Comparison of ENCODE assay signal across 11 cellular contexts in genomic region chr2:62412347-62412742, GRCh38.
DNase-seq lines count a peak whose midpoint lies in the region; ATAC-seq, FAIRE-seq and TF ChIP-seq lines count a peak whose summit lies in the region.
"Had no signal": no experiment of that assay in that cellular context is flagged by ENCODE, and none has a peak within 500 bp of the region (broad histone marks: within the 10 kb centered on the region; RNA-seq: fewer than 3 reads in every experiment).

No MANE protein-coding gene starts in this region.

- no peaks in the 10 kb centered on the region for H3K9me3 Mint-ChIP-seq in MCF 10A (ENCODE audit: unreplicated experiment)
- H3K9me3 Mint-ChIP-seq: activated CD4-positive, alpha-beta memory T cell treated with anti-CD3 and anti-CD28 coated beads, Interleukin-2, amount 10 ng/mL, durations not matched to agents 7 days and 5 days had no signal

- H3K36me3 ChIP-seq in right atrium auricular region, result no peaks in the 10 kb centered on the region
- no peaks in the 10 kb centered on the region for H3K36me3 ChIP-seq in HepG2 (replicated peaks in 1 of 2; ENCODE audit: control insufficient read depth in 1 of 2, insufficient read depth in 2 of 2, low read length in 2 of 2)
- no peaks in the 10 kb centered on the region for H3K36me3 ChIP-seq in lower lobe of right lung
- H3K36me3 ChIP-seq: upper lobe of right lung had no signal

- POLR2A ChIA-PET in MCF 10A (lab: Yijun Ruan, JAX), result interaction anchor here (1.2 to 2.0 kb wide), 4 partner anchors 119 to 500 kb away, joined by 4 to 6 read pairs (median 6); no protein-coding TSS in a partner anchor
- POLR2A ChIA-PET in HepG2 (lab: Yijun Ruan, JAX), result interaction anchor here (1.6 kb wide), 1 partner anchor 118 kb away, joined by 3 read pairs; no protein-coding TSS in a partner anchor

- no peaks in the 10 kb centered on the region for H3K27me3 Mint-ChIP-seq in MCF 10A (ENCODE audit: insufficient read depth, unreplicated experiment)
- H3K27me3 Mint-ChIP-seq: activated CD4-positive, alpha-beta memory T cell treated with anti-CD3 and anti-CD28 coated beads, Interleukin-2, amount 10 ng/mL, durations not matched to agents 7 days and 5 days had no signal

- no peaks in the 10 kb centered on the region for H4K20me1 ChIP-seq in HepG2 (ENCODE audit: insufficient read depth, low read length)

- H3K9me3 ChIP-seq in right atrium auricular region (no peaks in the 10 kb centered on the region), HepG2 (ENCODE audit: low read length) (no peaks in the 10 kb centered on the region), lower lobe of right lung (no peaks in the 10 kb centered on the region)
- H3K9me3 ChIP-seq: upper lobe of right lung had no signal

- TF ChIP-seq POLR2A in HepG2 (IDR thresholded peaks at IDR 0.05; ENCODE audit: insufficient read depth in 1 of 2, low read depth in 2 of 2, low read length in 2 of 2), result no peak

- peaks cover 0 to 35% of the 10 kb centered on the region in 2 donors for H3K4me1 ChIP-seq in right atrium auricular region
- H3K4me1 ChIP-seq in HepG2 (ENCODE audit: insufficient read depth, low read length), result peaks cover 70% of the 10 kb centered on the region
- H3K4me1 ChIP-seq in lower lobe of right lung, result peaks cover 18% of the 10 kb centered on the region

- H3K4me2 ChIP-seq in HepG2 (ENCODE audit: low read depth, low read length), result peak overlapping the region; percentile 45

- no peak for ATAC-seq in Right ventricle myocardium inferior
- ATAC-seq in HepG2, result no peak
- ATAC-seq in lower lobe of right lung, result no peak
- ATAC-seq in GM19455 (IDR thresholded peaks at IDR 0.05; ENCODE audit: unreplicated experiment), result no peak
- ATAC-seq in HG02571 (IDR thresholded peaks at IDR 0.05; ENCODE audit: unreplicated experiment), result no peak
- no peak for ATAC-seq in GM18870 (IDR thresholded peaks at IDR 0.05; ENCODE audit: unreplicated experiment)

- BruUV-seq in MCF 10A (replicated peaks; lab: Mats Ljungman, UMichigan), result no TSS peak
- no TSS peak for BruUV-seq in HepG2 (replicated peaks; lab: Mats Ljungman, UMichigan)

- H3K27me3 ChIP-seq in right atrium auricular region (no peaks in the 10 kb centered on the region), HepG2 (ENCODE audit: control insufficient read depth in 1 of 2, insufficient read depth in 2 of 2, low read length in 2 of 2) (no peaks in the 10 kb centered on the region; a peak in 1 of 5 replicates), lower lobe of right lung (ENCODE audit: low read depth) (no peaks in the 10 kb centered on the region)
- H3K27me3 ChIP-seq: upper lobe of right lung had no signal

- H3K79me2 ChIP-seq in HepG2 (ENCODE audit: insufficient read depth, low read length), result no peaks in the 10 kb centered on the region

- no peak overlapping the region for H3K9ac ChIP-seq in HepG2 (ENCODE audit: insufficient read depth, low read depth, low read length)

- intact Hi-C loops in Right ventricle myocardium inferior (cut with DNase I) (loop anchor here (1.0 to 5.0 kb wide), 3 partner anchors 195 to 419 kb away; partner anchors contain the start of gene B3GNT2), MCF 10A (cut with micrococcal nuclease) (loop anchor here (1.0 to 10.0 kb wide), 3 partner anchors 118 to 494 kb away; no protein-coding TSS in a partner anchor), HepG2 (cut with micrococcal nuclease; ENCODE audit: unreplicated experiment) (loop anchor here (1.0 to 5.0 kb wide), 4 partner anchors 120 to 494 kb away; partner anchors contain the start of gene B3GNT2), lower lobe of right lung (cut with DNase I) (loop anchor here (5.0 kb wide), 1 partner anchor 490 kb away; no protein-coding TSS in a partner anchor)

- FAIRE-seq in HepG2 (lab: Jason Lieb, UNC), result no peak

- H3K4me1 Mint-ChIP-seq in MCF 10A (ENCODE audit: insufficient read depth, unreplicated experiment), result peaks cover 22% of the 10 kb centered on the region

- TF ChIP-seq EP300 in HepG2 (IDR thresholded peaks at IDR 0.05; ENCODE audit: low read depth in 2 of 2, low read length in 2 of 2), result no peak
- no peak for TF ChIP-seq EP300 in HepG2 (CRISPR knock-in tag; IDR thresholded peaks at IDR 0.05; ENCODE audit: borderline replicate concordance)

- DNase-seq in right atrium auricular region (ENCODE audit: low spot score), result no peak
- DNase-seq in Right ventricle myocardium inferior (ENCODE audit: missing footprints), result no peak
- no peak for DNase-seq in MCF 10A (ENCODE audit: unreplicated experiment)
- DNase-seq in HepG2 (ENCODE audit: low spot score), result no peak
- no peak for DNase-seq in lower lobe of right lung
- DNase-seq: activated CD4-positive, alpha-beta memory T cell treated with anti-CD3 and anti-CD28 coated beads, Interleukin-2, amount 10 ng/mL, durations not matched to agents 7 days and 5 days; activated effector memory CD4-positive, alpha-beta T cell treated with Interleukin-2 at 50 U/mL for 16 hours had no signal

- H3K27ac Mint-ChIP-seq in MCF 10A (ENCODE audit: low read depth, unreplicated experiment), result peak overlapping the region; percentile 86
- H3K27ac Mint-ChIP-seq: activated CD4-positive, alpha-beta memory T cell treated with anti-CD3 and anti-CD28 coated beads, Interleukin-2, amount 10 ng/mL, durations not matched to agents 7 days and 5 days had no signal

- in situ Hi-C loops in HepG2 (cut with HindIII; ENCODE audit: extremely low pct_ligation_motif_present, low pct_unique_long_range_greater_than_20kb), result loop anchor here (5.0 to 25.0 kb wide), 3 partner anchors 420 to 650 kb away; partner anchors contain the start of gene OTX1

- CTCF ChIA-PET in MCF 10A (lab: Yijun Ruan, JAX), result interaction anchor here (0.6 to 4.2 kb wide), 14 partner anchors 9 to 526 kb away, joined by 3 to 29 read pairs (median 5); no protein-coding TSS in a partner anchor
- CTCF ChIA-PET in HepG2 (lab: Yijun Ruan, JAX; ENCODE audit: low intra/inter-chr PET ratio, low total read pairs), result interaction anchor here (2.7 to 2.9 kb wide), 2 partner anchors 419 to 494 kb away, joined by 11 to 30 read pairs; no protein-coding TSS in a partner anchor

- no peaks in the 10 kb centered on the region for H3K36me3 Mint-ChIP-seq in MCF 10A (ENCODE audit: insufficient read depth, unreplicated experiment)

- no peak overlapping the region for H2AFZ ChIP-seq in HepG2 (ENCODE audit: low read length)

- 17% methylated on average over 4 of the region's 4 CpGs for WGBS in HepG2 (ENCODE audit: low lambda C conversion rate)

- TF ChIP-seq CTCF in right atrium auricular region (IDR thresholded peaks at IDR 0.05) (peak; percentile 39 to 49), MCF 10A (IDR thresholded peaks at IDR 0.05; ENCODE audit: unreplicated experiment) (no peak), HepG2 (CRISPR knock-in tag; IDR thresholded peaks at IDR 0.05) (no peak), lower lobe of right lung (IDR thresholded peaks at IDR 0.05) (no peak)

- TF ChIP-seq RAD21 in HepG2 (CRISPR knock-in tag; IDR thresholded peaks at IDR 0.05), result no peak

- H3K4me3 ChIP-seq in right atrium auricular region (no peak overlapping the region), HepG2 (replicated peaks in 1 of 3; ENCODE audit: insufficient read depth in 1 of 3, low read depth in 2 of 3, low read length in 3 of 3) (no peak overlapping the region), lower lobe of right lung (no peak overlapping the region)
- H3K4me3 ChIP-seq: upper lobe of right lung had no signal

- H3K27ac ChIP-seq in right atrium auricular region, result no peak overlapping the region
- H3K27ac ChIP-seq in HepG2 (ENCODE audit: extremely low read length, insufficient read depth, low read length), result no peak overlapping the region
- no peak overlapping the region for H3K27ac ChIP-seq in lower lobe of right lung

- peak overlapping the region; percentile 42 for H3K4me3 Mint-ChIP-seq in MCF 10A (ENCODE audit: unreplicated experiment)
- H3K4me3 Mint-ChIP-seq: activated CD4-positive, alpha-beta memory T cell treated with anti-CD3 and anti-CD28 coated beads, Interleukin-2, amount 10 ng/mL, durations not matched to agents 7 days and 5 days had no signal

TF ChIP-seq in HepG2, 621 proteins besides CTCF, POLR2A, EP300 and RAD21:
- TF ChIP-seq PCBP1 (IDR thresholded peaks at IDR 0.05; ENCODE audit: borderline replicate concordance, low read depth, low read length) (0 out of 2 replicates have a peak, but pooled peaks have one; percentile 65), UBTF (CRISPR knock-in tag; IDR thresholded peaks at IDR 0.05) (no peak), TAF15 (IDR thresholded peaks at IDR 0.05; ENCODE audit: low read depth, low read length, poor library complexity, severe bottlenecking) (no peak), HNRNPK (IDR thresholded peaks at IDR 0.05; ENCODE audit: low read depth, low read length, poor library complexity, severe bottlenecking) (peak; percentile 90)

Comparison
In these comparisons a context has a peak if more than half of its experiments do, and no peak if none do; other contexts are left out.
1. CTCF ChIP-seq: peak in right atrium auricular region (2 of 2); none in MCF 10A (single experiment), HepG2 (single experiment) and lower lobe of right lung (single experiment).